25 cellular contexts compared by ENCODE assay signal in genomic region chr12:81679614-81680013, GRCh38.
"Had no signal": no experiment of that assay in that cellular context is flagged by ENCODE, and none has a peak within 500 bp of the region (broad histone marks: within the 10 kb centered on the region; RNA-seq: fewer than 3 reads in every experiment).

No MANE protein-coding gene starts in this region.

- H3K9me3 ChIP-seq: esophagus muscularis mucosa, gastroesophageal sphincter, heart left ventricle, lower lobe of right lung, mucosa of descending colon had no signal

- ATAC-seq: foreskin keratinocyte, gastroesophageal sphincter, heart left ventricle, left colon, left lobe of liver, left ventricle myocardium superior, mucosa of descending colon had no signal

- H3K4me1 ChIP-seq: esophagus muscularis mucosa, foreskin keratinocyte, gastroesophageal sphincter, heart left ventricle, lower lobe of right lung had no signal

- FAIRE-seq: colon, endothelial cell of umbilical vein, frontal cortex had no signal

- H3K4me3 ChIP-seq: coronary artery, dorsolateral prefrontal cortex, esophagus muscularis mucosa, gastroesophageal sphincter, heart left ventricle, hepatocyte, lower lobe of right lung, mucosa of descending colon had no signal

- H3K36me3 ChIP-seq: esophagus muscularis mucosa, gastroesophageal sphincter, heart left ventricle, lower lobe of right lung had no signal

- H3K27ac ChIP-seq: coronary artery, dorsolateral prefrontal cortex, esophagus muscularis mucosa, foreskin keratinocyte, gastroesophageal sphincter, heart left ventricle, hepatocyte, lower lobe of right lung had no signal

- DNase-seq: dermis blood vessel endothelial cell; dorsolateral prefrontal cortex; effector CD4-positive, alpha-beta T cell; effector memory CD4-positive, alpha-beta T cell; foreskin keratinocyte; heart left ventricle; hypothalamus; immature natural killer cell; islet precursor cell; kidney; kidney glomerular epithelial cell; left colon; left ventricle myocardium superior; lower lobe of right lung; mesenchymal stem cell; mucosa of descending colon; naive B cell had no signal

- H3K27me3 ChIP-seq: dorsolateral prefrontal cortex, esophagus muscularis mucosa, foreskin keratinocyte, gastroesophageal sphincter, heart left ventricle, hepatocyte had no signal
